Comparison of ENCODE assay signal across 17 cellular contexts in genomic region chr2:218362606-218363005, GRCh38. TPM values are rescaled to one million over a fixed set of nuclear protein-coding genes. Genes with fewer than 3 reads are reported as not detected.
DNase-seq lines count a peak whose midpoint lies in the region; ATAC-seq and TF ChIP-seq lines count a peak whose summit lies in the region.
"Had no signal": no experiment of that assay in that cellular context is flagged by ENCODE, and none has a peak within 500 bp of the region (broad histone marks: within the 10 kb centered on the region; RNA-seq: fewer than 3 reads in every experiment).

No MANE protein-coding gene starts in this region.

- peaks cover 0 to 2% (median 1%) of the 10 kb centered on the region in 3 donors for H3K27me3 Mint-ChIP-seq in CD14-positive monocyte (ENCODE audit: low read depth in 3 of 3)
- H3K27me3 Mint-ChIP-seq in GM23338 (ENCODE audit: insufficient read depth, low read depth, poor library complexity), result peaks cover 20% of the 10 kb centered on the region
- H3K27me3 Mint-ChIP-seq in stimulated activated memory B cell treated with anti-CD40 and anti-IgM and Interleukin-4, amounts not matched to agents 10 μg/mL and 1 μg/mL and 100 μg/mL, for 72 hours, result no peaks in the 10 kb centered on the region
- H3K27me3 Mint-ChIP-seq: CD4-positive, alpha-beta T cell had no signal

- H3K9me3 Mint-ChIP-seq in CD14-positive monocyte (peaks cover 0 to 13% (median 6%) of the 10 kb centered on the region in 7 donors), GM23338 (no peaks in the 10 kb centered on the region)
- no peaks in the 10 kb centered on the region for H3K9me3 Mint-ChIP-seq in stimulated activated memory B cell treated with anti-CD40 and anti-IgM and Interleukin-4, amounts not matched to agents 10 μg/mL and 1 μg/mL and 100 μg/mL, for 72 hours
- H3K9me3 Mint-ChIP-seq: CD4-positive, alpha-beta T cell had no signal

- no peaks in the 10 kb centered on the region for H3K27me3 ChIP-seq in GM23338 (ENCODE audit: insufficient read depth)
- H3K27me3 ChIP-seq in lower lobe of right lung (ENCODE audit: low read depth), result no peaks in the 10 kb centered on the region
- H3K27me3 ChIP-seq: SJSA1 had no signal

- no peak overlapping the region for H3K4me3 ChIP-seq in GM23338
- no peak overlapping the region for H3K4me3 ChIP-seq in lower lobe of right lung
- H3K4me3 ChIP-seq: PC-9, SJSA1 had no signal

- no peak overlapping the region for H3K4me3 Mint-ChIP-seq in CD14-positive monocyte
- H3K4me3 Mint-ChIP-seq in GM23338, result no peak overlapping the region
- H3K4me3 Mint-ChIP-seq in stimulated activated memory B cell treated with anti-CD40 and anti-IgM and Interleukin-4, amounts not matched to agents 10 μg/mL and 1 μg/mL and 100 μg/mL, for 72 hours, result no peak overlapping the region
- H3K4me3 Mint-ChIP-seq: CD4-positive, alpha-beta T cell had no signal

- no peak for ATAC-seq in GM23338
- no peak for ATAC-seq in lower lobe of right lung
- peak; percentile 17 for ATAC-seq in stimulated activated memory B cell treated with anti-CD40 and anti-IgM and Interleukin-4, amounts not matched to agents 10 μg/mL and 1 μg/mL and 100 μg/mL, for 72 hours

- no peaks in the 10 kb centered on the region for H3K79me2 ChIP-seq in GM23338 (replicated peaks; ENCODE audit: insufficient read depth)

- no peaks in the 10 kb centered on the region for H3K36me3 ChIP-seq in GM23338 (ENCODE audit: insufficient read depth)
- H3K36me3 ChIP-seq in lower lobe of right lung, result no peaks in the 10 kb centered on the region
- H3K36me3 ChIP-seq: SJSA1 had no signal

- DNase-seq in CD14-positive monocyte (ENCODE audit: low spot score) (no peak), GM23338 (ENCODE audit: low spot score) (no peak), lower lobe of right lung (peak; percentile 24), NCI-H2081 treated with DMSO at 0.1 percent for 48 hours (lab: John Stamatoyannopoulos, UW) (no peak), NCI-H2196 (lab: John Stamatoyannopoulos, UW; ENCODE audit: unreplicated experiment) (no peak), globus pallidus (ENCODE audit: low spot score) (no peak)
- DNase-seq: AML-193; CD4-positive, alpha-beta T cell; KBM-7; NCI-H1417 treated with DMSO at 0.1 percent for 48 hours; NCI-H1930; NCI-H510A; NCI-H774; PC-9 had no signal

- H3K4me2 ChIP-seq in GM23338, result no peak overlapping the region
- H3K4me2 ChIP-seq: PC-9 had no signal

- intact Hi-C loops in CD14-positive monocyte (cut with micrococcal nuclease) (loop anchor here in 1 of 2 donors (5.0 kb wide), 2 partner anchors 35 kb away; partner anchors contain the start of gene CTDSP1), lower lobe of right lung (cut with DNase I) (loop anchor here (10.0 kb wide), 1 partner anchor 68 kb away; the partner anchor contains the start of gene TMBIM1)

- peaks cover 6% of the 10 kb centered on the region for H3K9me3 ChIP-seq in lower lobe of right lung

- H3K4me1 Mint-ChIP-seq in CD14-positive monocyte (peaks cover 83% of the 10 kb centered on the region), GM23338 (peaks cover 4% of the 10 kb centered on the region; the same call in 2 of the 3 replicates)
- peaks cover 17% of the 10 kb centered on the region for H3K4me1 Mint-ChIP-seq in stimulated activated memory B cell treated with anti-CD40 and anti-IgM and Interleukin-4, amounts not matched to agents 10 μg/mL and 1 μg/mL and 100 μg/mL, for 72 hours

- H3K27ac Mint-ChIP-seq in CD14-positive monocyte (peak overlapping the region; percentile 94 to 100 (median 99)), GM23338 (0 out of 2 replicates have a peak overlapping the region, but pooled peaks have one; percentile 34)
- H3K27ac Mint-ChIP-seq in stimulated activated memory B cell treated with anti-CD40 and anti-IgM and Interleukin-4, amounts not matched to agents 10 μg/mL and 1 μg/mL and 100 μg/mL, for 72 hours, result no peak overlapping the region
- H3K27ac Mint-ChIP-seq: CD4-positive, alpha-beta T cell had no signal

- H2AFZ ChIP-seq in GM23338, result no peak overlapping the region
- H2AFZ ChIP-seq: PC-9 had no signal

- H4K20me1 ChIP-seq in GM23338 (replicated peaks; ENCODE audit: insufficient read depth), result no peaks in the 10 kb centered on the region

- peaks cover 5% of the 10 kb centered on the region; the same call in 1 of the 2 replicates for H3F3A ChIP-seq in GM23338 (replicated peaks; ENCODE audit: low read depth)

- no peaks in the 10 kb centered on the region for H3K9me2 ChIP-seq in GM23338 (ENCODE audit: insufficient read depth)

- H3K4me1 ChIP-seq in GM23338 (ENCODE audit: insufficient read depth) (no peaks in the 10 kb centered on the region), lower lobe of right lung (peaks cover 19% of the 10 kb centered on the region)

- H3K36me3 Mint-ChIP-seq in CD14-positive monocyte (peaks cover 0 to 9% of the 10 kb centered on the region in 2 donors), GM23338 (ENCODE audit: low read depth) (no peaks in the 10 kb centered on the region)
- H3K36me3 Mint-ChIP-seq in stimulated activated memory B cell treated with anti-CD40 and anti-IgM and Interleukin-4, amounts not matched to agents 10 μg/mL and 1 μg/mL and 100 μg/mL, for 72 hours, result no peaks in the 10 kb centered on the region

- no peak for TF ChIP-seq CTCF in CD14-positive monocyte (IDR thresholded peaks at IDR 0.05)
- TF ChIP-seq CTCF in GM23338 (conservative IDR thresholded peaks at IDR 0.05; ENCODE audit: low read depth in 2 of 2), result no peak
- TF ChIP-seq CTCF in lower lobe of right lung (IDR thresholded peaks at IDR 0.05), result no peak

- H3K27ac ChIP-seq in GM23338 (ENCODE audit: low read depth), result no peak overlapping the region
- no peak overlapping the region for H3K27ac ChIP-seq in lower lobe of right lung
- H3K27ac ChIP-seq: PC-9, SJSA1 had no signal

TF ChIP-seq in GM23338, 12 proteins besides CTCF, POLR2A, EP300 and RAD21:
- no peak for TF ChIP-seq REST (IDR thresholded peaks at IDR 0.05; ENCODE audit: unreplicated experiment)

RNA-seq across cellular contexts. Expression of gene CATIP, which starts 5.9 kb away (rescaled TPM):
- polyA plus RNA-seq in CD14-positive monocyte, result 1 to 10 TPM; 2.9 to 5.5 TPM
- total RNA-seq in GM23338 (2014; rRNA removed; shearing (Covaris generic)), result not detected in 2 replicates
- polyA plus RNA-seq in GM23338 (2016; fragmentation: Nextera tagmentation; extraction: Ambion mirVana), result 0.15 and 0.23 TPM in 2 replicates
- total RNA-seq in lower lobe of right lung, result 5.6 TPM
- total RNA-seq: CD4-positive, alpha-beta T cell; H4; SJSA1 had no signal

RNA-seq across cellular contexts. Expression of gene SLC11A1, which starts 19.5 kb away (rescaled TPM):
- polyA plus RNA-seq in CD14-positive monocyte, result 100 to 1,000 TPM; 184 to 352 TPM
- total RNA-seq in GM23338 (2014; rRNA removed; shearing (Covaris generic)), result 0.89 TPM in 1 of 2 replicates, not detected in the other
- polyA plus RNA-seq in GM23338 (2016; fragmentation: Nextera tagmentation; extraction: Ambion mirVana), result 0.16 and 0.31 TPM in 2 replicates
- 419 TPM for total RNA-seq in lower lobe of right lung

RNA-seq across cellular contexts. Expression of gene CTDSP1, which starts 37.1 kb away (rescaled TPM):
- polyA plus RNA-seq in CD14-positive monocyte (10 to 100 TPM; 46.4 to 49.9 TPM), GM23338 (2016; fragmentation: Nextera tagmentation; extraction: Ambion mirVana) (6.7 and 6.9 TPM in 2 replicates)
- total RNA-seq in GM23338 (2014; rRNA removed; shearing (Covaris generic)), result 14.8 and 21.8 TPM in 2 replicates
- 168 TPM for total RNA-seq in lower lobe of right lung

RNA-seq across cellular contexts. Expression of gene VIL1, which starts 56.3 kb away (rescaled TPM):
- not detected for polyA plus RNA-seq in CD14-positive monocyte
- total RNA-seq in GM23338 (2014; rRNA removed; shearing (Covaris generic)), result 5.9 and 9.2 TPM in 2 replicates
- 2.3 and 3.5 TPM in 2 replicates for polyA plus RNA-seq in GM23338 (2016; fragmentation: Nextera tagmentation; extraction: Ambion mirVana)
- 0.41 TPM for total RNA-seq in lower lobe of right lung
- total RNA-seq: H4, PC-9, SJSA1 had no signal

Comparison
In these comparisons a context has a peak if more than half of its experiments do, and no peak if none do; other contexts are left out.
1. RNA of gene SLC11A1, which starts 19.5 kb away (total RNA-seq): 419 TPM in lower lobe of right lung (single experiment); 0.89 TPM in GM23338; every median in the first group is over 100 times any median in the second.